Comparison of ENCODE assay signal across 17 cellular contexts in the genomic region with DNA sequence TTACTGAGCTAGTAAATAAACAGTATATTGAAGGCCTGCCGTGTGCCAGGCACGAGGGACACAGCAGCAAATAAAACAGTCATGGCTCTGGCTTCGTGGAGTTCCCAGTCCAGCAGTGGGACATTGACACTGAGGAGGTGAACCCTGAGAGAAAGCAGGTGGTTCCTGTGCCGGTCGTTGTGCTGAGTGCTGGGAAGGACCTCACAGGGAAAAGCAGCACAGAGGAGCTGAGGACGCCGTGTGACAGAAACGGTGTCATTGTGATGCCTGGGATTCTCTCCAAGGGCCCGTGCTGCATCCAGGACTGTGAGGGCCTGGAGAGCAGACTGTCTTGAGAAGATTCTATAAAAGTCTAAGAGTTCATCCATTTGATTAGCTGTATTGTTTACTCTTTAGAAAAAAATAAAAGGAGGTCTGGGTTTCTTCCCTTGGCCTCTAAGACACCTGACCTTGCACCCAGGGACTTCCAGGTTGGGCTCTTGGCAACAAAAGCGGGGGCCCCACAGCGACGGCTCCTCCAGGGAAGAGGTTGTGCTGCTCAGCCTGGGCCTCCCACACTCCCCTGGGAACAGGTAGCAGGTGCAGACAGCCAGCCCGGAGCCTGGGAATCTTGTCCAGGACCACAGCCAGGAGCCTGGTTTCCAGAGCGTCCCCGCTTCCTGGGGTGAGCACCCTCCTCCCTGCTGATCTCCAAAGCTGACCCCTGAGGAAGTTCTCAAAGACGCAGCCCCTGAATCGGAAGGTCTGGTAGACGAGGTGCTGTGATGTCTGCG.
A peak's percentile ranks its signal among the peaks of the same experiment; 100 is the strongest.
DNase-seq lines count a peak whose midpoint lies in the region; ATAC-seq and TF ChIP-seq lines count a peak whose summit lies in the region.
"Had no signal": no experiment of that assay in that cellular context is flagged by ENCODE, and none has a peak within 500 bp of the region (broad histone marks: within the 10 kb centered on the region; RNA-seq: fewer than 3 reads in every experiment).

No MANE protein-coding gene starts in this region.

- peaks cover 9% of the 10 kb centered on the region for H3K27me3 Mint-ChIP-seq in nephron (ENCODE audit: low read depth)

- peaks cover 47% of the 10 kb centered on the region for H3K4me1 Mint-ChIP-seq in nephron
- H3K4me1 Mint-ChIP-seq: CD4-positive, alpha-beta memory T cell had no signal

- in situ Hi-C loops in G401 (cut with HindIII; ENCODE audit: low sequenced_read_pairs), result no loop called here

- H3K36me3 Mint-ChIP-seq in nephron (ENCODE audit: low read depth), result no peaks in the 10 kb centered on the region
- H3K36me3 Mint-ChIP-seq: CD4-positive, alpha-beta memory T cell had no signal

- H3K27ac Mint-ChIP-seq in nephron, result peak overlapping the region in 2 of 3 experiments; percentile 25 to 59
- H3K27ac Mint-ChIP-seq: CD4-positive, alpha-beta memory T cell had no signal

- ATAC-seq in GM21825 (IDR thresholded peaks at IDR 0.05; ENCODE audit: unreplicated experiment) (no peak), GM19397 (IDR thresholded peaks at IDR 0.05; ENCODE audit: unreplicated experiment) (no peak)

- no peak for TF ChIP-seq CTCF in nephron (IDR thresholded peaks at IDR 0.05; ENCODE audit: unreplicated experiment in 3 of 3)

- H3K9me3 Mint-ChIP-seq in nephron, result no peaks in the 10 kb centered on the region

- no peak overlapping the region for H3K4me3 Mint-ChIP-seq in nephron
- H3K4me3 Mint-ChIP-seq: CD4-positive, alpha-beta memory T cell had no signal

- DNase-seq in NCI-H1417 (lab: John Stamatoyannopoulos, UW) (peak in 2 of 3 experiments; percentile 37 to 61), NCI-H1417 treated with DMSO at 0.1 percent for 48 hours (lab: John Stamatoyannopoulos, UW) (no peak), G401 (ENCODE audit: low spot score) (peak; percentile 5), NCI-H526 (lab: John Stamatoyannopoulos, UW) (peak; percentile 26 to 87)
- no peak for DNase-seq in activated CD4-positive, alpha-beta T cell treated with anti-CD3 and anti-CD28 coated beads, Interleukin-2, amount 50 U/mL, for 4 hours
- DNase-seq: CD4-positive, alpha-beta memory T cell; GF-D8; IMR-90; Karpas-422; NCI-H1105 treated with DMSO at 0.1 percent for 48 hours; NCI-H187 treated with DMSO at 0.1 percent for 48 hours; NCI-H226; NCI-H524 treated with DMSO at 0.1 percent for 48 hours; OCI-M1 had no signal

Comparison
In these comparisons a context has a peak if more than half of its experiments do, and no peak if none do; other contexts are left out.
1. DNase-seq: peak in NCI-H1417 (2 of 3), G401 (single experiment) and NCI-H526 (2 of 2); none in NCI-H1417 treated with DMSO at 0.1 percent for 48 hours (single experiment) and activated CD4-positive, alpha-beta T cell treated with anti-CD3 and anti-CD28 coated beads, Interleukin-2, amount 50 U/mL, for 4 hours (0 of 2).